ENCODE assay signal across 8 cellular contexts in genomic region chr2:105919826-105920225, GRCh38.
DNase-seq lines count a peak whose midpoint lies in the region; ATAC-seq and TF ChIP-seq lines count a peak whose summit lies in the region.

No MANE protein-coding gene starts in this region.

- CTCF ChIA-PET in OCI-LY7 (lab: Charles Lee; ENCODE audit: unreplicated experiment), result no interaction called here

- no peak overlapping the region for H3K4me2 ChIP-seq in OCI-LY7 (ENCODE audit: low read length)

- H3K4me3 ChIP-seq in OCI-LY7 (ENCODE audit: low read depth, low read length, poor library complexity, severe bottlenecking) (no peak overlapping the region), testis (no peak overlapping the region)

- peaks cover 11% of the 10 kb centered on the region for H3K4me1 ChIP-seq in OCI-LY7 (ENCODE audit: insufficient read depth, low read length, poor library complexity, severe bottlenecking)
- peaks cover 18% of the 10 kb centered on the region for H3K4me1 ChIP-seq in testis

- H3K27me3 Mint-ChIP-seq in activated naive CD8-positive, alpha-beta T cell treated with anti-CD3 and anti-CD28 coated beads for 36 hours, result no peaks in the 10 kb centered on the region

- H3K9me3 Mint-ChIP-seq in activated naive CD8-positive, alpha-beta T cell treated with anti-CD3 and anti-CD28 coated beads for 36 hours, result peaks cover 29% of the 10 kb centered on the region

- POLR2A ChIA-PET in OCI-LY7 (lab: Charles Lee), result no interaction called here

- H3K4me3 Mint-ChIP-seq in activated naive CD8-positive, alpha-beta T cell treated with anti-CD3 and anti-CD28 coated beads for 36 hours, result no peak overlapping the region

- no peaks in the 10 kb centered on the region for H3K9me2 ChIP-seq in OCI-LY7 (ENCODE audit: insufficient read depth, low read length)

- H3K27me3 ChIP-seq in testis, result no peaks in the 10 kb centered on the region

- TF ChIP-seq POLR2A in testis (IDR thresholded peaks at IDR 0.05), result no peak

- TF ChIP-seq CTCF in OCI-LY7 (conservative IDR thresholded peaks at IDR 0.05; ENCODE audit: low read length), result peak; percentile 75
- TF ChIP-seq CTCF in testis (IDR thresholded peaks at IDR 0.05), result peak in 2 of 3 experiments; percentile 32 to 46

- H3K4me1 Mint-ChIP-seq in activated naive CD8-positive, alpha-beta T cell treated with anti-CD3 and anti-CD28 coated beads for 36 hours, result peaks cover 40% of the 10 kb centered on the region

- H3K9me3 ChIP-seq in OCI-LY7 (ENCODE audit: low read length) (peaks cover 12% of the 10 kb centered on the region; the same call in 1 of the 2 replicates), testis (no peaks in the 10 kb centered on the region)

- H3K27ac Mint-ChIP-seq in activated naive CD8-positive, alpha-beta T cell treated with anti-CD3 and anti-CD28 coated beads for 36 hours, result no peak overlapping the region

- H3K27ac ChIP-seq in OCI-LY7 (ENCODE audit: low read depth, low read length, poor library complexity, severe bottlenecking) (no peak overlapping the region), testis (peak overlapping the region; percentile 11 to 37)

- ATAC-seq in GM19452 (IDR thresholded peaks at IDR 0.05; ENCODE audit: unreplicated experiment), result no peak

- no peaks in the 10 kb centered on the region for H4K20me1 ChIP-seq in OCI-LY7 (ENCODE audit: insufficient read depth, low read length)

- no peak overlapping the region for H2AFZ ChIP-seq in OCI-LY7 (ENCODE audit: low read length)

- no TSS peak for BruUV-seq in OCI-LY7 (replicated peaks; lab: Mats Ljungman, UMichigan)

- H3K36me3 Mint-ChIP-seq in activated naive CD8-positive, alpha-beta T cell treated with anti-CD3 and anti-CD28 coated beads for 36 hours, result peaks cover 15% of the 10 kb centered on the region

- no peaks in the 10 kb centered on the region for H3K36me3 ChIP-seq in OCI-LY7 (ENCODE audit: insufficient read depth, low read length)
- no peaks in the 10 kb centered on the region for H3K36me3 ChIP-seq in testis (ENCODE audit: low read depth, missing control alignments)

- intact Hi-C loops in OCI-LY7 (cut with micrococcal nuclease; ENCODE audit: unreplicated experiment) (loop anchor here (10.0 kb wide), 1 partner anchor 625 kb away; no protein-coding TSS in a partner anchor), testis (cut with DNase I; ENCODE audit: low total_unique reads) (no loop called here)

- DNase-seq in EH (ENCODE audit: low read depth) (peak; percentile 65), OCI-LY7 (ENCODE audit: low spot score) (peak; percentile 11), islet precursor cell (peak; percentile 56), testis (no peak), NCI-H187 (lab: John Stamatoyannopoulos, UW) (no peak), NCI-H2107 treated with DMSO at 0.1 percent for 48 hours (lab: John Stamatoyannopoulos, UW; ENCODE audit: unreplicated experiment) (no peak)
- DNase-seq in activated naive CD8-positive, alpha-beta T cell treated with anti-CD3 and anti-CD28 coated beads for 36 hours, result peak; percentile 26

- no peaks in the 10 kb centered on the region for H3K79me2 ChIP-seq in OCI-LY7 (ENCODE audit: insufficient read depth, low read depth, low read length)

Comparison
In these comparisons a context has a peak if more than half of its experiments do, and no peak if none do; other contexts are left out.
1. DNase-seq: peak in EH (single experiment), OCI-LY7 (single experiment), activated naive CD8-positive, alpha-beta T cell treated with anti-CD3 and anti-CD28 coated beads for 36 hours (single experiment) and islet precursor cell (single experiment); none in testis (single experiment), NCI-H187 (0 of 2) and NCI-H2107 treated with DMSO at 0.1 percent for 48 hours (single experiment).